In genomic region chr4:40515398-40516293, GRCh38 we compare ENCODE assay signal across 8 cellular contexts.
DNase-seq lines count a peak whose midpoint lies in the region; ATAC-seq and TF ChIP-seq lines count a peak whose summit lies in the region.

No MANE protein-coding gene starts in this region.

- ATAC-seq in GM19395 (IDR thresholded peaks at IDR 0.05; ENCODE audit: unreplicated experiment) (peak; percentile 89), HG03280 (IDR thresholded peaks at IDR 0.05; ENCODE audit: unreplicated experiment) (peak; percentile 86), lower lobe of right lung (peak; percentile 66 to 83)

- peaks cover under 1% of the 10 kb centered on the region for H3K36me3 ChIP-seq in WERI-Rb-1
- no peaks in the 10 kb centered on the region for H3K36me3 ChIP-seq in lower lobe of right lung

- DNase-seq in Daoy (ENCODE audit: low read depth) (peak; percentile 57), WERI-Rb-1 (no peak), lower lobe of right lung (peak; percentile 53), dorsolateral prefrontal cortex (no peak), 8988T (no peak), DMS153 (lab: John Stamatoyannopoulos, UW) (no peak)

- H3K4me1 ChIP-seq in lower lobe of right lung = peaks cover 22% of the 10 kb centered on the region

- TF ChIP-seq CTCF in WERI-Rb-1 (IDR thresholded peaks at IDR 0.05; ENCODE audit: low read depth, low read length) (no peak), lower lobe of right lung (IDR thresholded peaks at IDR 0.05) (no peak), dorsolateral prefrontal cortex (IDR thresholded peaks at IDR 0.05 in 54 of 56, conservative IDR thresholded peaks at IDR 0.05 in 2 of 56; ENCODE audit: low read depth in 1 of 56, partially characterized antibody in 56 of 56) (no peak)

- H3K9me3 ChIP-seq in WERI-Rb-1 (ENCODE audit: severe bottlenecking) (no peaks in the 10 kb centered on the region), lower lobe of right lung (no peaks in the 10 kb centered on the region)

- intact Hi-C loops in lower lobe of right lung (cut with DNase I) = no loop called here
- intact Hi-C loops in dorsolateral prefrontal cortex (cut with DNase I) = no loop called here

- H3K27me3 ChIP-seq in WERI-Rb-1 (ENCODE audit: insufficient read depth, low read depth, severe bottlenecking) (no peaks in the 10 kb centered on the region), lower lobe of right lung (ENCODE audit: low read depth) (no peaks in the 10 kb centered on the region), dorsolateral prefrontal cortex (no peaks in the 10 kb centered on the region)

- H3K27ac ChIP-seq in WERI-Rb-1 (peak overlapping the region; percentile 46), lower lobe of right lung (peak overlapping the region; percentile 73), dorsolateral prefrontal cortex (no peak overlapping the region)

- no peak overlapping the region for H3K4me3 ChIP-seq in WERI-Rb-1 (ENCODE audit: low read depth, low read length)
- H3K4me3 ChIP-seq in lower lobe of right lung = peak overlapping the region; percentile 48
- H3K4me3 ChIP-seq in dorsolateral prefrontal cortex = no peak overlapping the region

Comparison
In these comparisons a context has a peak if more than half of its experiments do, and no peak if none do; other contexts are left out.
1. DNase-seq: peak in Daoy (single experiment) and lower lobe of right lung (single experiment); none in WERI-Rb-1 (single experiment), dorsolateral prefrontal cortex (0 of 10), 8988T (single experiment) and DMS153 (single experiment).
2. H3K27ac ChIP-seq: peak in WERI-Rb-1 (single experiment) and lower lobe of right lung (single experiment); none in dorsolateral prefrontal cortex (0 of 59).
3. Peak in every context shown above with its lines, with median percentiles within 50 percentile points of each other: ATAC-seq.